In genomic region chr10:110786172-110786571, GRCh38 we compare ENCODE assay signal across 12 cellular contexts.
DNase-seq lines count a peak whose midpoint lies in the region; ATAC-seq lines count a peak whose summit lies in the region.
"Had no signal": no experiment of that assay in that cellular context is flagged by ENCODE, and none has a peak within 500 bp of the region (broad histone marks: within the 10 kb centered on the region; RNA-seq: fewer than 3 reads in every experiment).

No MANE protein-coding gene starts in this region.

- peaks cover 7% of the 10 kb centered on the region for H3K36me3 ChIP-seq in SJCRH30

- no peak overlapping the region for H3K27ac ChIP-seq in SJCRH30

- intact Hi-C loops in activated CD4-positive, alpha-beta T cell treated with anti-CD3 and anti-CD28 coated beads, Interleukin-2, amount 10 ng/mL, durations not matched to agents 24 days and 14 days (cut with micrococcal nuclease) = no loop called here
- intact Hi-C loops in left ventricle myocardium superior (cut with micrococcal nuclease) = no loop called here

- H3K9me3 Mint-ChIP-seq in activated CD4-positive, alpha-beta T cell treated with anti-CD3 and anti-CD28 coated beads, Interleukin-2, amount 10 ng/mL, durations not matched to agents 24 days and 14 days = no peaks in the 10 kb centered on the region
- H3K9me3 Mint-ChIP-seq in activated T-cell treated with anti-CD3 and anti-CD28 coated beads, Interleukin-2, amount 50 U/mL, for 72 hours = peaks cover 2 to 5% of the 10 kb centered on the region in 2 donors
- H3K9me3 Mint-ChIP-seq in stimulated activated naive B cell treated with anti-CD40 and anti-IgM and Interleukin-4, amounts not matched to agents 10 μg/mL and 1 μg/mL and 100 μg/mL, for 72 hours = no peaks in the 10 kb centered on the region
- H3K9me3 Mint-ChIP-seq: IgD-negative memory B cell had no signal

- peak overlapping the region; percentile 51 for H3K27ac Mint-ChIP-seq in activated CD4-positive, alpha-beta T cell treated with anti-CD3 and anti-CD28 coated beads, Interleukin-2, amount 10 ng/mL, durations not matched to agents 24 days and 14 days
- peak overlapping the region; percentile 11 for H3K27ac Mint-ChIP-seq in activated T-cell treated with anti-CD3 and anti-CD28 coated beads, Interleukin-2, amount 50 U/mL, for 72 hours
- H3K27ac Mint-ChIP-seq in stimulated activated naive B cell treated with anti-CD40 and anti-IgM and Interleukin-4, amounts not matched to agents 10 μg/mL and 1 μg/mL and 100 μg/mL, for 72 hours = peak overlapping the region; percentile 38
- H3K27ac Mint-ChIP-seq: IgD-negative memory B cell had no signal

- ATAC-seq in activated T-cell treated with anti-CD3 and anti-CD28 coated beads, Interleukin-2, amount 50 U/mL, for 72 hours (replicated peaks in 1 of 2) = peak; percentile 40 to 73
- peak; percentile 36 for ATAC-seq in left ventricle myocardium superior
- ATAC-seq in stimulated activated naive B cell treated with anti-CD40 and anti-IgM and Interleukin-4, amounts not matched to agents 10 μg/mL and 1 μg/mL and 100 μg/mL, for 72 hours (replicated peaks) = peak; percentile 31 to 42
- ATAC-seq in HG03432 (IDR thresholded peaks at IDR 0.05; ENCODE audit: unreplicated experiment) = no peak
- ATAC-seq in HG02852 (IDR thresholded peaks at IDR 0.05; ENCODE audit: unreplicated experiment) = no peak

- no peaks in the 10 kb centered on the region for H3K36me3 Mint-ChIP-seq in activated CD4-positive, alpha-beta T cell treated with anti-CD3 and anti-CD28 coated beads, Interleukin-2, amount 10 ng/mL, durations not matched to agents 24 days and 14 days (ENCODE audit: low read depth)
- H3K36me3 Mint-ChIP-seq in activated T-cell treated with anti-CD3 and anti-CD28 coated beads, Interleukin-2, amount 50 U/mL, for 72 hours (ENCODE audit: insufficient read depth in 2 of 2) = peaks cover 2 to 9% of the 10 kb centered on the region in 2 donors
- H3K36me3 Mint-ChIP-seq in stimulated activated naive B cell treated with anti-CD40 and anti-IgM and Interleukin-4, amounts not matched to agents 10 μg/mL and 1 μg/mL and 100 μg/mL, for 72 hours = no peaks in the 10 kb centered on the region

- DNase-seq in activated CD4-positive, alpha-beta T cell treated with anti-CD3 and anti-CD28 coated beads, Interleukin-2, amount 10 ng/mL, durations not matched to agents 24 days and 14 days = no peak
- DNase-seq in activated CD4-positive, alpha-beta T cell treated with anti-CD3 and anti-CD28 coated beads, Interleukin-2, amount 50 U/mL, for 1 hour = no peak
- peak in 1 of 2 donors; percentile 35 for DNase-seq in activated T-cell treated with anti-CD3 and anti-CD28 coated beads, Interleukin-2, amount 50 U/mL, for 72 hours
- DNase-seq in left ventricle myocardium superior (no peak), SJCRH30 (no peak)
- no peak for DNase-seq in stimulated activated naive B cell treated with anti-CD40 and anti-IgM and Interleukin-4, amounts not matched to agents 10 μg/mL and 1 μg/mL and 100 μg/mL, for 72 hours
- DNase-seq: activated naive CD4-positive, alpha-beta T cell; hippocampal formation; RPMI8226 had no signal

- H3K27me3 Mint-ChIP-seq in activated CD4-positive, alpha-beta T cell treated with anti-CD3 and anti-CD28 coated beads, Interleukin-2, amount 10 ng/mL, durations not matched to agents 24 days and 14 days = no peaks in the 10 kb centered on the region
- no peaks in the 10 kb centered on the region for H3K27me3 Mint-ChIP-seq in activated T-cell treated with anti-CD3 and anti-CD28 coated beads, Interleukin-2, amount 50 U/mL, for 72 hours (ENCODE audit: low read depth)
- H3K27me3 Mint-ChIP-seq in stimulated activated naive B cell treated with anti-CD40 and anti-IgM and Interleukin-4, amounts not matched to agents 10 μg/mL and 1 μg/mL and 100 μg/mL, for 72 hours = peaks cover under 1 to 6% of the 10 kb centered on the region in 2 donors

- no peak overlapping the region for H3K4me3 Mint-ChIP-seq in activated CD4-positive, alpha-beta T cell treated with anti-CD3 and anti-CD28 coated beads, Interleukin-2, amount 10 ng/mL, durations not matched to agents 24 days and 14 days
- peak overlapping the region; percentile 18 to 45 for H3K4me3 Mint-ChIP-seq in activated T-cell treated with anti-CD3 and anti-CD28 coated beads, Interleukin-2, amount 50 U/mL, for 72 hours
- H3K4me3 Mint-ChIP-seq in stimulated activated naive B cell treated with anti-CD40 and anti-IgM and Interleukin-4, amounts not matched to agents 10 μg/mL and 1 μg/mL and 100 μg/mL, for 72 hours = no peak overlapping the region
- H3K4me3 Mint-ChIP-seq: IgD-negative memory B cell had no signal

- no peak overlapping the region for H3K4me3 ChIP-seq in SJCRH30

- peaks cover 29% of the 10 kb centered on the region for H3K4me1 Mint-ChIP-seq in activated CD4-positive, alpha-beta T cell treated with anti-CD3 and anti-CD28 coated beads, Interleukin-2, amount 10 ng/mL, durations not matched to agents 24 days and 14 days
- H3K4me1 Mint-ChIP-seq in activated T-cell treated with anti-CD3 and anti-CD28 coated beads, Interleukin-2, amount 50 U/mL, for 72 hours (ENCODE audit: low read depth) = peaks cover 65% of the 10 kb centered on the region
- peaks cover 8 to 12% of the 10 kb centered on the region in 2 donors for H3K4me1 Mint-ChIP-seq in stimulated activated naive B cell treated with anti-CD40 and anti-IgM and Interleukin-4, amounts not matched to agents 10 μg/mL and 1 μg/mL and 100 μg/mL, for 72 hours

- H3K4me1 ChIP-seq in SJCRH30 = no peaks in the 10 kb centered on the region

- H3K9me3 ChIP-seq in SJCRH30 (replicated peaks) = no peaks in the 10 kb centered on the region

- H3K27me3 ChIP-seq in SJCRH30 = no peaks in the 10 kb centered on the region

Comparison
In these comparisons a context has a peak if more than half of its experiments do, and no peak if none do; other contexts are left out.
1. H3K4me3 Mint-ChIP-seq: peak in activated T-cell treated with anti-CD3 and anti-CD28 coated beads, Interleukin-2, amount 50 U/mL, for 72 hours (2 of 2); none in activated CD4-positive, alpha-beta T cell treated with anti-CD3 and anti-CD28 coated beads, Interleukin-2, amount 10 ng/mL, durations not matched to agents 24 days and 14 days (single experiment) and stimulated activated naive B cell treated with anti-CD40 and anti-IgM and Interleukin-4, amounts not matched to agents 10 μg/mL and 1 μg/mL and 100 μg/mL, for 72 hours (0 of 2).
2. ATAC-seq: peak in activated T-cell treated with anti-CD3 and anti-CD28 coated beads, Interleukin-2, amount 50 U/mL, for 72 hours (2 of 2), left ventricle myocardium superior (single experiment) and stimulated activated naive B cell treated with anti-CD40 and anti-IgM and Interleukin-4, amounts not matched to agents 10 μg/mL and 1 μg/mL and 100 μg/mL, for 72 hours (2 of 2); none in HG03432 (single experiment) and HG02852 (single experiment).
3. Peak in every context shown above with its lines, with median percentiles within 50 percentile points of each other: H3K27ac Mint-ChIP-seq.